ENCODE assay signal across 2 cellular contexts in genomic region chr11:66937334-66937733, GRCh38.
TF ChIP-seq lines count a peak whose summit lies in the region.

No MANE protein-coding gene starts in this region.

TF ChIP-seq in HepG2, 621 proteins besides CTCF, POLR2A, EP300 and RAD21:
- TF ChIP-seq ZNF709 (CRISPR knock-in tag; IDR thresholded peaks at IDR 0.05) (peak; percentile 97), ZZZ3 (CRISPR knock-in tag; IDR thresholded peaks at IDR 0.05; ENCODE audit: borderline replicate concordance) (no peak)

TF ChIP-seq in IMR-90, 13 proteins besides CTCF, POLR2A, EP300 and RAD21:
- TF ChIP-seq SMC3 (IDR thresholded peaks at IDR 0.05; ENCODE audit: low read depth, low read length) = no peak
- no peak for TF ChIP-seq BHLHE40 (IDR thresholded peaks at IDR 0.05; ENCODE audit: low read depth, low read length)
TF ChIP-seq in IMR-90: peak in this region for 0.
